ENCODE assay signal across 25 cellular contexts in the genomic region with DNA sequence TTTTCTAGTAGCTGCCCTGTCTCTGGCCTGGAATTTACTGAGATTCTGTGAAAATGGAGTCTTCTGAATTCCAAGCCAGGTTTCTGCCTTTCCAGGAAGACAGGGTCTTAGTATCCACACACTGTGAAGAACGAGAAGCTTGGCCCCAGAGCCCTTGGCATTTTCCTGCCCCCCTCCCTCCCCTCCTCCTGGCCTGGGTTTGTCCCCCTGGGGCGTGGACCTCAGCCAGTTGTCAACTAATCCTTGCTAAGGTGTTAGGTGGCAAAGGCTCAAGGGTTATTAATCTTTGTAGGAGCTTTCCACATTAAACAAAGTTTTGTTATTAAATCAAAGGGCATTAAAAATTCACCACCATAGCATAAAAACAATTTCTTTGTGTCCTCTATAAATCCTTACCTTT.
DNase-seq lines count a peak whose midpoint lies in the region; ATAC-seq and TF ChIP-seq lines count a peak whose summit lies in the region.
"Had no signal": no experiment of that assay in that cellular context is flagged by ENCODE, and none has a peak within 500 bp of the region (broad histone marks: within the 10 kb centered on the region; RNA-seq: fewer than 3 reads in every experiment).

No MANE protein-coding gene starts in this region.

- no peaks in the 10 kb centered on the region for H3K4me1 Mint-ChIP-seq in endothelial cell (ENCODE audit: unreplicated experiment)
- peaks cover 27% of the 10 kb centered on the region for H3K4me1 Mint-ChIP-seq in chondrocyte (ENCODE audit: low read depth)

- H3K9me3 ChIP-seq in esophagus muscularis mucosa (no peaks in the 10 kb centered on the region), gastrocnemius medialis (no peaks in the 10 kb centered on the region)
- H3K9me3 ChIP-seq: adrenal gland, BLaER1, neutrophil had no signal

- H3K4me1 ChIP-seq in esophagus muscularis mucosa (peaks cover 2 to 41% (median 29%) of the 10 kb centered on the region in 4 donors), gastrocnemius medialis (peaks cover 34 to 45% of the 10 kb centered on the region in 2 donors)
- H3K4me1 ChIP-seq: BLaER1 had no signal

- peaks cover 2% of the 10 kb centered on the region for H3K27me3 Mint-ChIP-seq in endothelial cell (ENCODE audit: unreplicated experiment)
- no peaks in the 10 kb centered on the region for H3K27me3 Mint-ChIP-seq in chondrocyte (ENCODE audit: low read depth)
- H3K27me3 Mint-ChIP-seq: activated CD8-positive, alpha-beta T cell treated with anti-CD3 and anti-CD28 coated beads for 36 hours; naive thymus-derived CD4-positive, alpha-beta T cell; progenitor cell of endocrine pancreas had no signal

- no peaks in the 10 kb centered on the region for H3K36me3 ChIP-seq in esophagus muscularis mucosa
- no peaks in the 10 kb centered on the region for H3K36me3 ChIP-seq in gastrocnemius medialis
- H3K36me3 ChIP-seq: adrenal gland, BLaER1, neutrophil had no signal

- H3K27me3 ChIP-seq in esophagus muscularis mucosa (no peaks in the 10 kb centered on the region), gastrocnemius medialis (no peaks in the 10 kb centered on the region)
- H3K27me3 ChIP-seq: adrenal gland, BLaER1, neutrophil had no signal

- H3K27ac ChIP-seq in esophagus muscularis mucosa (replicated peaks in 1 of 4) (peak overlapping the region; percentile 1 to 68 (median 38)), gastrocnemius medialis (peak overlapping the region; percentile 78 to 86 (median 80))
- H3K27ac ChIP-seq: BLaER1, neutrophil had no signal

- H3K4me3 Mint-ChIP-seq in endothelial cell (ENCODE audit: unreplicated experiment) (no peak overlapping the region), chondrocyte (ENCODE audit: unreplicated experiment) (no peak overlapping the region)
- H3K4me3 Mint-ChIP-seq: activated CD8-positive, alpha-beta T cell treated with anti-CD3 and anti-CD28 coated beads for 36 hours; activated naive CD4-positive, alpha-beta T cell treated with anti-CD3 and anti-CD28 coated beads, Interleukin-2, amount 10 ng/mL, durations not matched to agents 7 days and 5 days; brain had no signal

- no peaks in the 10 kb centered on the region for H3K9me3 Mint-ChIP-seq in endothelial cell (ENCODE audit: unreplicated experiment)
- no peaks in the 10 kb centered on the region for H3K9me3 Mint-ChIP-seq in chondrocyte (ENCODE audit: low read depth)
- H3K9me3 Mint-ChIP-seq: activated CD8-positive, alpha-beta T cell treated with anti-CD3 and anti-CD28 coated beads for 36 hours; activated naive CD4-positive, alpha-beta T cell treated with anti-CD3 and anti-CD28 coated beads, Interleukin-2, amount 10 ng/mL, durations not matched to agents 7 days and 5 days; brain had no signal

- in situ Hi-C loops in gastrocnemius medialis (cut with MboI; ENCODE audit: low sequenced_read_pairs in 4 of 4), result loop anchor here in 1 of 4 donors (25.0 kb wide), 1 partner anchor 391 kb away; a partner anchor contains a TSS

- intact Hi-C loops in esophagus muscularis mucosa (cut with DNase I) (no loop called here), gastrocnemius medialis (cut with DNase I; ENCODE audit: low total_unique reads) (no loop called here)

- TF ChIP-seq EP300 in esophagus muscularis mucosa (IDR thresholded peaks at IDR 0.05), result no peak

- H3K27ac Mint-ChIP-seq in endothelial cell (ENCODE audit: unreplicated experiment) (no peak overlapping the region), chondrocyte (ENCODE audit: unreplicated experiment) (no peak overlapping the region)
- H3K27ac Mint-ChIP-seq: activated CD8-positive, alpha-beta T cell treated with anti-CD3 and anti-CD28 coated beads for 36 hours; activated naive CD4-positive, alpha-beta T cell treated with anti-CD3 and anti-CD28 coated beads, Interleukin-2, amount 10 ng/mL, durations not matched to agents 7 days and 5 days; progenitor cell of endocrine pancreas had no signal

- DNase-seq in ELR (ENCODE audit: low read depth), result peak; percentile 15
- DNase-seq in NCI-H69 (lab: John Stamatoyannopoulos, UW), result peak; percentile 69
- DNase-seq in esophagus muscularis mucosa (ENCODE audit: extremely low spot score), result no peak
- peak in 1 of 2 donors; percentile 55 for DNase-seq in gastrocnemius medialis
- DNase-seq in endothelial cell (ENCODE audit: low spot score), result no peak
- DNase-seq in GDM1 (lab: John Stamatoyannopoulos, UW), result no peak
- DNase-seq in chondrocyte (ENCODE audit: low spot score), result no peak
- DNase-seq: activated CD4-positive, alpha-beta T cell treated with anti-CD3 and anti-CD28 coated beads for 1 hour; activated CD8-positive, alpha-beta memory T cell treated with anti-CD3 and anti-CD28 coated beads, Interleukin-2, amount 50 U/mL, for 48 hours; activated naive CD4-positive, alpha-beta T cell treated with anti-CD3 and anti-CD28 coated beads, Interleukin-2, amount 10 ng/mL, durations not matched to agents 7 days and 5 days; midbrain; naive thymus-derived CD4-positive, alpha-beta T cell; NCI-H1048; NCI-H2107; NCI-H446; PC-3; Right ventricle myocardium superior; stimulated activated CD4-positive, alpha-beta T cell treated with anti-CD3 and anti-CD28 coated beads, Interleukin-4, amount 100 ng/mL, for 24 hours; trophoblast cell had no signal

- 40% methylated on average over 2 of the region's 2 CpGs for WGBS in esophagus muscularis mucosa

- no peaks in the 10 kb centered on the region for H3K36me3 Mint-ChIP-seq in endothelial cell (ENCODE audit: low read depth, unreplicated experiment)
- no peaks in the 10 kb centered on the region for H3K36me3 Mint-ChIP-seq in chondrocyte (ENCODE audit: low read depth)
- H3K36me3 Mint-ChIP-seq: activated naive CD4-positive, alpha-beta T cell treated with anti-CD3 and anti-CD28 coated beads, Interleukin-2, amount 10 ng/mL, durations not matched to agents 7 days and 5 days; brain had no signal

- peak in 1 of 2 donors; percentile 35 for ATAC-seq in gastrocnemius medialis
- ATAC-seq: naive thymus-derived CD4-positive, alpha-beta T cell; PC-3 had no signal

- H3K4me3 ChIP-seq in esophagus muscularis mucosa, result no peak overlapping the region
- peak overlapping the region in 1 of 4 donors; percentile 33 for H3K4me3 ChIP-seq in gastrocnemius medialis
- H3K4me3 ChIP-seq: adrenal gland, BLaER1 had no signal

- TF ChIP-seq CTCF in esophagus muscularis mucosa (IDR thresholded peaks at IDR 0.05), result no peak
- no peak for TF ChIP-seq CTCF in gastrocnemius medialis (IDR thresholded peaks at IDR 0.05 in 4 of 5, conservative IDR thresholded peaks at IDR 0.05 in 1 of 5)
- no peak for TF ChIP-seq CTCF in endothelial cell (IDR thresholded peaks at IDR 0.05; ENCODE audit: unreplicated experiment)
- TF ChIP-seq CTCF in chondrocyte (IDR thresholded peaks at IDR 0.05), result no peak

- TF ChIP-seq POLR2A in esophagus muscularis mucosa (IDR thresholded peaks at IDR 0.05; ENCODE audit: low read depth) (no peak), gastrocnemius medialis (IDR thresholded peaks at IDR 0.05) (no peak)

Comparison
In these comparisons a context has a peak if more than half of its experiments do, and no peak if none do; other contexts are left out.
1. DNase-seq: peak in ELR (single experiment) and NCI-H69 (single experiment); none in esophagus muscularis mucosa (single experiment), endothelial cell (single experiment), GDM1 (single experiment) and chondrocyte (single experiment).